Comparison of ENCODE assay signal across 8 cellular contexts in genomic region chr6:107819976-107820551, GRCh38. TPM values are rescaled to one million over a fixed set of nuclear protein-coding genes. Genes with fewer than 3 reads are reported as not detected.
DNase-seq lines count a peak whose midpoint lies in the region; ATAC-seq and TF ChIP-seq lines count a peak whose summit lies in the region.

No MANE protein-coding gene starts in this region.

- H3K18ac ChIP-seq in mesendoderm (ENCODE audit: low read length), result no peak overlapping the region

- no peak overlapping the region for H3K56ac ChIP-seq in mesendoderm (ENCODE audit: low read length)

- DNase-seq in stimulated activated CD4-positive, alpha-beta T cell treated with anti-CD3 and anti-CD28 coated beads, Interleukin-1b, Interleukin-23, amount 100 ng/mL, for 48 hours, result peak; percentile 35
- no peak for DNase-seq in stimulated activated CD4-positive, alpha-beta T cell treated with anti-CD3 and anti-CD28 coated beads, Interleukin-2, amount 100 ng/mL, for 48 hours
- DNase-seq in body of pancreas (peak in 2 of 4 donors; percentile 10 to 16), mesendoderm (peak; percentile 87), NOMO-1 treated with dmso at 0.1 percent for 144 hours (lab: John Stamatoyannopoulos, UW; ENCODE audit: unreplicated experiment) (no peak)

- H3K9ac ChIP-seq in mesendoderm (ENCODE audit: low read length), result no peak overlapping the region

- WGBS in body of pancreas, 2 donors, result 49 to 69% methylated on average over 7 to 8 of the region's 8 CpGs
- no CpG with 5 or more reads among the region's 8 CpGs for WGBS in mesendoderm (ENCODE audit: extremely low coverage, insufficient coverage, low lambda C conversion rate)

- ATAC-seq in body of pancreas (no peak), HG02970 (IDR thresholded peaks at IDR 0.05; ENCODE audit: low FRiP score, unreplicated experiment) (no peak), GM21423 (IDR thresholded peaks at IDR 0.05; ENCODE audit: unreplicated experiment) (no peak), GM19328 (IDR thresholded peaks at IDR 0.05; ENCODE audit: unreplicated experiment) (no peak)

- peaks cover 89% of the 10 kb centered on the region for H3K4me1 ChIP-seq in body of pancreas
- H3K4me1 ChIP-seq in mesendoderm (ENCODE audit: control insufficient read depth, low read depth, low read length), result peaks cover 5% of the 10 kb centered on the region

- no peak for TF ChIP-seq CTCF in body of pancreas (IDR thresholded peaks at IDR 0.05)

- no peaks in the 10 kb centered on the region for H3K9me3 ChIP-seq in body of pancreas

- H3K4me2 ChIP-seq in mesendoderm (ENCODE audit: low read length), result no peak overlapping the region

- no peak overlapping the region for H2BK5ac ChIP-seq in mesendoderm (ENCODE audit: low read length)

- no peak overlapping the region for H4K5ac ChIP-seq in mesendoderm (ENCODE audit: low read length)

- intact Hi-C loops in body of pancreas (cut with DNase I), result no loop called here

- H3K4ac ChIP-seq in mesendoderm (ENCODE audit: low read depth, low read length), result no peak overlapping the region

- H2AK5ac ChIP-seq in mesendoderm (ENCODE audit: low read length), result no peak overlapping the region

- no peak overlapping the region for H3K23ac ChIP-seq in mesendoderm (ENCODE audit: low read length)

- no peaks in the 10 kb centered on the region for H3K27me3 ChIP-seq in body of pancreas
- no peaks in the 10 kb centered on the region for H3K27me3 ChIP-seq in mesendoderm (ENCODE audit: insufficient read depth, low read length, poor library complexity)

- TF ChIP-seq POLR2A in body of pancreas (IDR thresholded peaks at IDR 0.05), result no peak

- H3K4me3 ChIP-seq in body of pancreas, result no peak overlapping the region
- H3K4me3 ChIP-seq in mesendoderm (ENCODE audit: low read length), result no peak overlapping the region

- H2BK15ac ChIP-seq in mesendoderm (replicated peaks; ENCODE audit: low read depth), result no peak overlapping the region

- no peaks in the 10 kb centered on the region for H3K79me1 ChIP-seq in mesendoderm (ENCODE audit: low read length)

- H3K27ac ChIP-seq in body of pancreas, result peak overlapping the region in 3 of 4 donors; percentile 67 to 87 (median 68)
- H3K27ac ChIP-seq in mesendoderm (ENCODE audit: low read depth, low read length), result no peak overlapping the region

- no peaks in the 10 kb centered on the region for H3K79me2 ChIP-seq in mesendoderm (ENCODE audit: control insufficient read depth, insufficient read depth, low read length)

- H4K8ac ChIP-seq in mesendoderm (ENCODE audit: low read depth, low read length), result no peak overlapping the region

- no peak overlapping the region for H2BK120ac ChIP-seq in mesendoderm (ENCODE audit: low read depth, low read length)

- H3K36me3 ChIP-seq in body of pancreas (replicated peaks in 1 of 2; ENCODE audit: insufficient read depth in 1 of 2, low read depth in 2 of 2), result no peaks in the 10 kb centered on the region
- H3K36me3 ChIP-seq in mesendoderm (ENCODE audit: control insufficient read depth, insufficient read depth, low read length), result no peaks in the 10 kb centered on the region

RNA-seq across cellular contexts. Expression of gene SCML4, which starts 4.0 kb away (rescaled TPM):
- 1 to 10 TPM in 1 of 2 donors, under 1 TPM in 1; 0.78 to 6.9 TPM for total RNA-seq in body of pancreas
- not detected for polyA plus RNA-seq in mesendoderm (2013, experiment 1 of 2)
- not detected for polyA plus RNA-seq in mesendoderm (2013, experiment 2 of 2)

Comparison
In these comparisons a context has a peak if more than half of its experiments do, and no peak if none do; other contexts are left out.
1. DNase-seq: peak in stimulated activated CD4-positive, alpha-beta T cell treated with anti-CD3 and anti-CD28 coated beads, Interleukin-1b, Interleukin-23, amount 100 ng/mL, for 48 hours (single experiment) and mesendoderm (single experiment); none in stimulated activated CD4-positive, alpha-beta T cell treated with anti-CD3 and anti-CD28 coated beads, Interleukin-2, amount 100 ng/mL, for 48 hours (0 of 2) and NOMO-1 treated with dmso at 0.1 percent for 144 hours (single experiment).